8 cellular contexts compared by ENCODE assay signal in the genomic region with DNA sequence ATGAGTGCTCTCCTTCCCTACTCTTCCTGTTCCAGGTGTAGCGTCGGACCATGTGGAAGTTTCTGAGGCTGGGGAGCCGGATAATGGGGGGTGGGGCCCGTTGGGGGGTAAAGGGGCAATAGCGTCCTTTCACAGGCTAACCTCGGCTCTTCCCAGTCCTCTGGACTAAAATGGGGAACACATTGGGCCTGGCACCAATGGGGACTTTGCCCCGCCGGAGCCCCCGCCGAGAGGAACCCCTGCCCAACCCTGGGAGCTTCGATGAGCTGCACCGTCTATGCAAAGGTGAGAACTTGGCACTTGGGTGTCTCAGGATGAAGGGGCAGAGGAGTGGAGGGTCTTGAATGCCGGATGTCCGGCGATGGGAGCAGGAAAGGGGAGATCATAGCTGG. TPM values are rescaled to one million over a fixed set of nuclear protein-coding genes. Genes with fewer than 3 reads are reported as not detected.
DNase-seq lines count a peak whose midpoint lies in the region; ATAC-seq and TF ChIP-seq lines count a peak whose summit lies in the region.

No MANE protein-coding gene starts in this region.

- ATAC-seq in HG02610 (IDR thresholded peaks at IDR 0.05; ENCODE audit: unreplicated experiment) (no peak), GM21576 (IDR thresholded peaks at IDR 0.05; ENCODE audit: unreplicated experiment) (no peak)

- dilution Hi-C loops in mammary epithelial cell (cut with HindIII; ENCODE audit: low sequenced_read_pairs): no loop called here

- H3K27me3 ChIP-seq in HL-60 (ENCODE audit: insufficient read depth, poor library complexity, severe bottlenecking): no peaks in the 10 kb centered on the region
- H3K27me3 ChIP-seq in mammary epithelial cell (ENCODE audit: insufficient read depth, low read length): no peaks in the 10 kb centered on the region

- peaks cover 14% of the 10 kb centered on the region for H3K4me1 ChIP-seq in mammary epithelial cell (ENCODE audit: insufficient read depth, low read length)

- intact Hi-C loops in mammary epithelial cell (cut with micrococcal nuclease): loop anchor here (2.0 kb wide), 2 partner anchors 88 to 152 kb away; partner anchors contain the start of gene SDHC

- BruUV-seq in mammary epithelial cell (replicated peaks; lab: Mats Ljungman, UMichigan): no TSS peak

- peak overlapping the region; percentile 95 for H3K4me3 ChIP-seq in AG04449 (ENCODE audit: low read depth, low read length)
- peak overlapping the region; percentile 86 for H3K4me3 ChIP-seq in HL-60 (replicated peaks; ENCODE audit: insufficient read depth, low read length)
- H3K4me3 ChIP-seq in mammary epithelial cell (replicated peaks in 1 of 3; ENCODE audit: insufficient read depth in 1 of 3, low read depth in 2 of 3, low read length in 3 of 3): peak overlapping the region; percentile 71 to 72 (median 71)

- no peaks in the 10 kb centered on the region for H4K20me1 ChIP-seq in mammary epithelial cell (ENCODE audit: insufficient read depth, low read length)

- POLR2A ChIA-PET in AG04449 (lab: Yijun Ruan, JAX): interaction anchor here (1.2 to 1.3 kb wide), 2 partner anchors 29 to 163 kb away, joined by 5 to 9 read pairs; no protein-coding TSS in a partner anchor

- peaks cover 13% of the 10 kb centered on the region for H3K79me2 ChIP-seq in mammary epithelial cell (ENCODE audit: insufficient read depth, low read length)

- peak overlapping the region; percentile 99 for H3K4me3 Mint-ChIP-seq in mesothelial cell of epicardium

- H3K27ac Mint-ChIP-seq in mesothelial cell of epicardium: no peak overlapping the region

- WGBS in mammary epithelial cell (ENCODE audit: low coverage, missing lambda C conversion rate): 3% methylated on average over 10 of the region's 15 CpGs

- no peak for DNase-seq in AG04449 (ENCODE audit: low read depth, low spot score)
- DNase-seq in HL-60 (ENCODE audit: low read depth in 1 of 2, low spot score in 1 of 2): no peak
- no peak for DNase-seq in mammary epithelial cell
- DNase-seq in mesothelial cell of epicardium (ENCODE audit: low spot score in 2 of 2, unreplicated experiment in 2 of 2): no peak
- no peak for DNase-seq in COLO668 (lab: John Stamatoyannopoulos, UW; ENCODE audit: unreplicated experiment)
- no peak for DNase-seq in stimulated activated CD4-positive, alpha-beta T cell treated with anti-CD3 and anti-CD28 coated beads, Interleukin-2, amount 100 ng/mL, for 48 hours

- in situ Hi-C loops in mammary epithelial cell (cut with MboI; ENCODE audit: low sequenced_read_pairs in 2 of 2): loop anchor here (5.0 to 10.0 kb wide), 3 partner anchors 66 to 161 kb away; no protein-coding TSS in a partner anchor

- H3K9me3 ChIP-seq in mammary epithelial cell (replicated peaks; ENCODE audit: insufficient read depth, low read length): no peaks in the 10 kb centered on the region

- H3K9ac ChIP-seq in mammary epithelial cell (ENCODE audit: insufficient read depth, low read length): peak overlapping the region; percentile 68

- peak overlapping the region; percentile 91 for H2AFZ ChIP-seq in mammary epithelial cell (ENCODE audit: low read depth, low read length)

- peaks cover 6% of the 10 kb centered on the region for H3K36me3 ChIP-seq in mammary epithelial cell (ENCODE audit: insufficient read depth, low read length)

- peaks cover 4% of the 10 kb centered on the region for H3K36me3 Mint-ChIP-seq in mesothelial cell of epicardium

- TF ChIP-seq CTCF in AG04449 (IDR thresholded peaks at IDR 0.05; ENCODE audit: insufficient read depth, low read length, missing control alignments) (no peak), HL-60 (IDR thresholded peaks at IDR 0.05; ENCODE audit: insufficient read depth, low read length) (no peak), mammary epithelial cell (conservative IDR thresholded peaks at IDR 0.05 in 1 of 2, IDR thresholded peaks at IDR 0.05 in 1 of 2; ENCODE audit: extremely low read depth in 1 of 2, insufficient read depth in 1 of 2, low read depth in 1 of 2, low read length in 2 of 2) (no peak), mesothelial cell of epicardium (IDR thresholded peaks at IDR 0.05; ENCODE audit: unreplicated experiment) (no peak)

- no peaks in the 10 kb centered on the region for H3K27me3 Mint-ChIP-seq in mesothelial cell of epicardium (ENCODE audit: low read depth)

- H3K9me3 Mint-ChIP-seq in mesothelial cell of epicardium: no peaks in the 10 kb centered on the region

- peaks cover 20% of the 10 kb centered on the region for H3K4me1 Mint-ChIP-seq in mesothelial cell of epicardium

- H3K27ac ChIP-seq in HL-60 (replicated peaks) (peak overlapping the region; percentile 73), mammary epithelial cell (ENCODE audit: insufficient read depth, low read depth, low read length) (peak overlapping the region; percentile 40)

- CTCF ChIA-PET in AG04449 (lab: Yijun Ruan, JAX): interaction anchor here (0.5 to 23.5 kb wide), 34 partner anchors 8 to 238 kb away, joined by 3 to 758 read pairs (median 10); partner anchors contain the start of genes ADAMTS4, CFAP126, FCER1G and NDUFS2
- CTCF ChIA-PET in mammary epithelial cell (lab: Charles Lee; ENCODE audit: low non-redundant PET): interaction anchor here (0.6 to 2.2 kb wide), 7 partner anchors 18 to 156 kb away, joined by 3 to 22 read pairs (median 6); partner anchors contain the start of gene NDUFS2

- peak overlapping the region; percentile 81 for H3K4me2 ChIP-seq in mammary epithelial cell (ENCODE audit: insufficient read depth, low read depth, low read length)

RNA-seq across cellular contexts. Expression of gene TOMM40L, which starts 0.5 kb away (rescaled TPM):
- 10 to 100 TPM; 13.8 to 16.3 TPM for total RNA-seq in mammary epithelial cell
- polyA plus RNA-seq in mammary epithelial cell: 18.0 TPM
- polyA minus RNA-seq in mammary epithelial cell: 62.7 TPM
- 8.5 to 9.3 TPM (median 9.3 TPM) in 3 replicates for total RNA-seq in mesothelial cell of epicardium

RNA-seq across cellular contexts. Expression of gene APOA2, which starts 2.9 kb away (rescaled TPM):
- total RNA-seq in mammary epithelial cell (not detected), mesothelial cell of epicardium (not detected in 3 replicates)
- not detected for polyA plus RNA-seq in mammary epithelial cell
- polyA minus RNA-seq in mammary epithelial cell: not detected

RNA-seq across cellular contexts. Expression of gene FCER1G, which starts 11.2 kb away (rescaled TPM):
- 1 to 10 TPM in 1 of 2 donors, under 1 TPM in 1; 0.50 to 1.0 TPM for total RNA-seq in mammary epithelial cell
- 0.17 TPM for polyA plus RNA-seq in mammary epithelial cell
- not detected for polyA minus RNA-seq in mammary epithelial cell
- total RNA-seq in mesothelial cell of epicardium: 0.40 to 1.8 TPM (median 1.3 TPM) in 3 replicates

RNA-seq across cellular contexts. Expression of gene NR1I3, which starts 11.7 kb away (rescaled TPM):
- total RNA-seq in mammary epithelial cell (not detected), mesothelial cell of epicardium (not detected in 3 replicates)
- polyA plus RNA-seq in mammary epithelial cell: not detected
- not detected for polyA minus RNA-seq in mammary epithelial cell

RNA-seq across cellular contexts. Expression of gene NDUFS2, which starts 24.1 kb away (rescaled TPM):
- 10 to 100 TPM; 69.3 to 82.6 TPM for total RNA-seq in mammary epithelial cell
- polyA plus RNA-seq in mammary epithelial cell: 112 TPM
- 117 TPM for polyA minus RNA-seq in mammary epithelial cell
- 70.1 to 72.0 TPM (median 70.8 TPM) in 3 replicates for total RNA-seq in mesothelial cell of epicardium
